In the genomic region with DNA sequence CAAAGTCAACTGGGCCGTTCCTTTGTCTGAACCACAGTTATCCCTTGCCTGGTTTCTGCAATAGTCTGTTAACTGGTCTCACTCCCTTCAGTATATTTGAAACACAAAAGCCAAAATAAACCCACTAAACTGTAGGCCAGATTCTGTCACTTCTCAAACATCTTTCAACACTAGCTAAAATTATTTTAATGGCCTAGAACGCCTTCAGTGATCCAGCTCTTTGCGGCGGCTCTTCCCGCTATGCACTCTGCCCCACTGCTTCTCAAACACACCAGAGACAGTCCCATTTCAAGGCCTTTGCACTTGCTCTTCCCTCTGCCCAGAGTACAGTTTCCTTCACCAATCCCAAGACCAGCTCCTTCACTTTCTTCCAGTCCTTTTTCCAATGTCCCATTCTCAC, we compare ENCODE assay signal across 1 cellular context.
TF ChIP-seq lines count a peak whose summit lies in the region.

No MANE protein-coding gene starts in this region.

TF ChIP-seq in K562, 482 proteins besides CTCF, POLR2A, EP300 and RAD21:
- TF ChIP-seq, protein P1, sequence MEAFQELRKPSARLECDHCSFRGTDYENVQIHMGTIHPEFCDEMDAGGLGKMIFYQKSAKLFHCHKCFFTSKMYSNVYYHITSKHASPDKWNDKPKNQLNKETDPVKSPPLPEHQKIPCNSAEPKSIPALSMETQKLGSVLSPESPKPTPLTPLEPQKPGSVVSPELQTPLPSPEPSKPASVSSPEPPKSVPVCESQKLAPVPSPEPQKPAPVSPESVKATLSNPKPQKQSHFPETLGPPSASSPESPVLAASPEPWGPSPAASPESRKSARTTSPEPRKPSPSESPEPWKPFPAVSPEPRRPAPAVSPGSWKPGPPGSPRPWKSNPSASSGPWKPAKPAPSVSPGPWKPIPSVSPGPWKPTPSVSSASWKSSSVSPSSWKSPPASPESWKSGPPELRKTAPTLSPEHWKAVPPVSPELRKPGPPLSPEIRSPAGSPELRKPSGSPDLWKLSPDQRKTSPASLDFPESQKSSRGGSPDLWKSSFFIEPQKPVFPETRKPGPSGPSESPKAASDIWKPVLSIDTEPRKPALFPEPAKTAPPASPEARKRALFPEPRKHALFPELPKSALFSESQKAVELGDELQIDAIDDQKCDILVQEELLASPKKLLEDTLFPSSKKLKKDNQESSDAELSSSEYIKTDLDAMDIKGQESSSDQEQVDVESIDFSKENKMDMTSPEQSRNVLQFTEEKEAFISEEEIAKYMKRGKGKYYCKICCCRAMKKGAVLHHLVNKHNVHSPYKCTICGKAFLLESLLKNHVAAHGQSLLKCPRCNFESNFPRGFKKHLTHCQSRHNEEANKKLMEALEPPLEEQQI (IDR thresholded peaks at IDR 0.05) = 0 out of 2 replicates have a peak, but pooled peaks have one; percentile 74
- TF ChIP-seq GABPB2 (CRISPR knock-in tag; conservative IDR thresholded peaks at IDR 0.05) (no peak), ZNF384 (IDR thresholded peaks at IDR 0.05; ENCODE audit: low read depth, low read length) (no peak), NR1H2 (CRISPR knock-in tag; IDR thresholded peaks at IDR 0.05) (no peak), ZNF239 (CRISPR knock-in tag; IDR thresholded peaks at IDR 0.05) (no peak), MCM5 (IDR thresholded peaks at IDR 0.05; ENCODE audit: low read depth) (no peak), ZNF696 (CRISPR knock-in tag; conservative IDR thresholded peaks at IDR 0.05) (no peak), CC2D1A (IDR thresholded peaks at IDR 0.05) (peak; percentile 48), FOXJ2 (tag; IDR thresholded peaks at IDR 0.05) (no peak), FOXM1 (IDR thresholded peaks at IDR 0.05; ENCODE audit: low read depth) (0 out of 2 replicates have a peak, but pooled peaks have one; percentile 37), FOXM1 (CRISPR knock-in tag; IDR thresholded peaks at IDR 0.05; ENCODE audit: low read depth) (no peak), RBFOX2 (IDR thresholded peaks at IDR 0.05; ENCODE audit: low read depth, low read length) (peak; percentile 43; the same call in 1 of the 2 replicates)
- TF ChIP-seq, protein P2, sequence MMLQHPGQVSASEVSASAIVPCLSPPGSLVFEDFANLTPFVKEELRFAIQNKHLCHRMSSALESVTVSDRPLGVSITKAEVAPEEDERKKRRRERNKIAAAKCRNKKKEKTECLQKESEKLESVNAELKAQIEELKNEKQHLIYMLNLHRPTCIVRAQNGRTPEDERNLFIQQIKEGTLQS (IDR thresholded peaks at IDR 0.05) = 0 out of 2 replicates have a peak, but pooled peaks have one; percentile 20
- TF ChIP-seq, protein P2 (CRISPR knock-in tag; conservative IDR thresholded peaks at IDR 0.05) = no peak
- TF ChIP-seq, protein P3, sequence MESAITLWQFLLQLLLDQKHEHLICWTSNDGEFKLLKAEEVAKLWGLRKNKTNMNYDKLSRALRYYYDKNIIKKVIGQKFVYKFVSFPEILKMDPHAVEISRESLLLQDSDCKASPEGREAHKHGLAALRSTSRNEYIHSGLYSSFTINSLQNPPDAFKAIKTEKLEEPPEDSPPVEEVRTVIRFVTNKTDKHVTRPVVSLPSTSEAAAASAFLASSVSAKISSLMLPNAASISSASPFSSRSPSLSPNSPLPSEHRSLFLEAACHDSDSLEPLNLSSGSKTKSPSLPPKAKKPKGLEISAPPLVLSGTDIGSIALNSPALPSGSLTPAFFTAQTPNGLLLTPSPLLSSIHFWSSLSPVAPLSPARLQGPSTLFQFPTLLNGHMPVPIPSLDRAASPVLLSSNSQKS (CRISPR knock-in tag; IDR thresholded peaks at IDR 0.05) = no peak
- TF ChIP-seq, protein P4, sequence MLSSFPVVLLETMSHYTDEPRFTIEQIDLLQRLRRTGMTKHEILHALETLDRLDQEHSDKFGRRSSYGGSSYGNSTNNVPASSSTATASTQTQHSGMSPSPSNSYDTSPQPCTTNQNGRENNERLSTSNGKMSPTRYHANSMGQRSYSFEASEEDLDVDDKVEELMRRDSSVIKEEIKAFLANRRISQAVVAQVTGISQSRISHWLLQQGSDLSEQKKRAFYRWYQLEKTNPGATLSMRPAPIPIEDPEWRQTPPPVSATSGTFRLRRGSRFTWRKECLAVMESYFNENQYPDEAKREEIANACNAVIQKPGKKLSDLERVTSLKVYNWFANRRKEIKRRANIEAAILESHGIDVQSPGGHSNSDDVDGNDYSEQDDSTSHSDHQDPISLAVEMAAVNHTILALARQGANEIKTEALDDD (IDR thresholded peaks at IDR 0.05) = no peak
- TF ChIP-seq, protein P5, sequence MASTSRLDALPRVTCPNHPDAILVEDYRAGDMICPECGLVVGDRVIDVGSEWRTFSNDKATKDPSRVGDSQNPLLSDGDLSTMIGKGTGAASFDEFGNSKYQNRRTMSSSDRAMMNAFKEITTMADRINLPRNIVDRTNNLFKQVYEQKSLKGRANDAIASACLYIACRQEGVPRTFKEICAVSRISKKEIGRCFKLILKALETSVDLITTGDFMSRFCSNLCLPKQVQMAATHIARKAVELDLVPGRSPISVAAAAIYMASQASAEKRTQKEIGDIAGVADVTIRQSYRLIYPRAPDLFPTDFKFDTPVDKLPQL (IDR thresholded peaks at IDR 0.05; ENCODE audit: extremely low read depth, insufficient read length) = no peak
- TF ChIP-seq, protein P6, sequence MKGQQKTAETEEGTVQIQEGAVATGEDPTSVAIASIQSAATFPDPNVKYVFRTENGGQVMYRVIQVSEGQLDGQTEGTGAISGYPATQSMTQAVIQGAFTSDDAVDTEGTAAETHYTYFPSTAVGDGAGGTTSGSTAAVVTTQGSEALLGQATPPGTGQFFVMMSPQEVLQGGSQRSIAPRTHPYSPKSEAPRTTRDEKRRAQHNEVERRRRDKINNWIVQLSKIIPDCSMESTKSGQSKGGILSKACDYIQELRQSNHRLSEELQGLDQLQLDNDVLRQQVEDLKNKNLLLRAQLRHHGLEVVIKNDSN (CRISPR knock-in tag; IDR thresholded peaks at IDR 0.05) = no peak
- TF ChIP-seq, protein P7, sequence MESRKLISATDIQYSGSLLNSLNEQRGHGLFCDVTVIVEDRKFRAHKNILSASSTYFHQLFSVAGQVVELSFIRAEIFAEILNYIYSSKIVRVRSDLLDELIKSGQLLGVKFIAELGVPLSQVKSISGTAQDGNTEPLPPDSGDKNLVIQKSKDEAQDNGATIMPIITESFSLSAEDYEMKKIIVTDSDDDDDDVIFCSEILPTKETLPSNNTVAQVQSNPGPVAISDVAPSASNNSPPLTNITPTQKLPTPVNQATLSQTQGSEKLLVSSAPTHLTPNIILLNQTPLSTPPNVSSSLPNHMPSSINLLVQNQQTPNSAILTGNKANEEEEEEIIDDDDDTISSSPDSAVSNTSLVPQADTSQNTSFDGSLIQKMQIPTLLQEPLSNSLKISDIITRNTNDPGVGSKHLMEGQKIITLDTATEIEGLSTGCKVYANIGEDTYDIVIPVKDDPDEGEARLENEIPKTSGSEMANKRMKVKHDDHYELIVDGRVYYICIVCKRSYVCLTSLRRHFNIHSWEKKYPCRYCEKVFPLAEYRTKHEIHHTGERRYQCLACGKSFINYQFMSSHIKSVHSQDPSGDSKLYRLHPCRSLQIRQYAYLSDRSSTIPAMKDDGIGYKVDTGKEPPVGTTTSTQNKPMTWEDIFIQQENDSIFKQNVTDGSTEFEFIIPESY (CRISPR knock-in tag; IDR thresholded peaks at IDR 0.05) = peak; percentile 97
